In genomic region chr19:39474139-39474620, GRCh38 we compare ENCODE assay signal across 8 cellular contexts. TPM values are rescaled to one million over a fixed set of nuclear protein-coding genes. Genes with fewer than 3 reads are reported as not detected.
A peak's percentile ranks its signal among the peaks of the same experiment; 100 is the strongest.
DNase-seq lines count a peak whose midpoint lies in the region; ATAC-seq and TF ChIP-seq lines count a peak whose summit lies in the region.

No MANE protein-coding gene starts in this region.

- TF ChIP-seq CTCF in fibroblast of pulmonary artery (IDR thresholded peaks at IDR 0.05; ENCODE audit: low read length, missing control alignments) = peak; percentile 87
- TF ChIP-seq CTCF in osteoblast (IDR thresholded peaks at IDR 0.05; ENCODE audit: extremely low read depth, low read depth, low read length) = peak; percentile 78
- peak; percentile 51 to 81 (median 69) for TF ChIP-seq CTCF in upper lobe of left lung (IDR thresholded peaks at IDR 0.05)

- ATAC-seq in upper lobe of left lung (ENCODE audit: low FRiP score in 2 of 2) = peak; percentile 47 to 74
- ATAC-seq in GM18502 (IDR thresholded peaks at IDR 0.05; ENCODE audit: poor library complexity, unreplicated experiment) = no peak

- 35 to 60% methylated on average over 4 to 9 of the region's 9 CpGs for WGBS in upper lobe of left lung, 2 donors

- H3K36me3 ChIP-seq in osteoblast (ENCODE audit: insufficient read depth, low read length) (peaks cover 67% of the 10 kb centered on the region), upper lobe of left lung (peaks cover 50 to 76% (median 70%) of the 10 kb centered on the region in 4 donors)

- no peak overlapping the region for H2AFZ ChIP-seq in osteoblast (ENCODE audit: low read length)

- no peak overlapping the region for H3K4me3 ChIP-seq in fibroblast of pulmonary artery (replicated peaks; ENCODE audit: low read depth, low read length)
- H3K4me3 ChIP-seq in osteoblast (ENCODE audit: insufficient read depth, low read length) = no peak overlapping the region
- H3K4me3 ChIP-seq in upper lobe of left lung = no peak overlapping the region

- H3K9me3 ChIP-seq in osteoblast (ENCODE audit: low read depth, low read length) (no peaks in the 10 kb centered on the region), upper lobe of left lung (no peaks in the 10 kb centered on the region)

- H3K27ac ChIP-seq in osteoblast (ENCODE audit: low read depth, low read length) (no peak overlapping the region), upper lobe of left lung (no peak overlapping the region)

- DNase-seq in NOMO-1 treated with DMSO at 0.1 percent for 48 hours (lab: John Stamatoyannopoulos, UW; ENCODE audit: unreplicated experiment) = peak; percentile 0
- no peak for DNase-seq in NOMO-1 (lab: John Stamatoyannopoulos, UW; ENCODE audit: unreplicated experiment in 2 of 2)
- peak; percentile 66 for DNase-seq in OCI-M1 (lab: John Stamatoyannopoulos, UW)
- DNase-seq in activated T-helper 1 cell treated with Interleukin-2 at 50 U/mL for 16 hours (ENCODE audit: low read depth) = peak; percentile 53
- peak; percentile 46 for DNase-seq in fibroblast of pulmonary artery (ENCODE audit: low read depth)
- DNase-seq in osteoblast (ENCODE audit: insufficient read length, low spot score, missing footprints) = peak; percentile 91
- peak; percentile 42 to 89 for DNase-seq in upper lobe of left lung

- no peak overlapping the region for H3K4me2 ChIP-seq in osteoblast (ENCODE audit: insufficient read depth, low read length)

- TF ChIP-seq POLR2A in upper lobe of left lung (IDR thresholded peaks at IDR 0.05) = no peak

- H3K4me1 ChIP-seq in osteoblast (ENCODE audit: insufficient read depth, low read length) (no peaks in the 10 kb centered on the region), upper lobe of left lung (peaks cover 0 to 2% (median 0%) of the 10 kb centered on the region in 4 donors)

- H3K27me3 ChIP-seq in osteoblast (ENCODE audit: insufficient read depth, low read length) = no peaks in the 10 kb centered on the region
- no peaks in the 10 kb centered on the region for H3K27me3 ChIP-seq in upper lobe of left lung

- H3K79me2 ChIP-seq in osteoblast (ENCODE audit: insufficient read depth, low read length) = no peaks in the 10 kb centered on the region

- no peak for TF ChIP-seq EP300 in upper lobe of left lung (IDR thresholded peaks at IDR 0.05)

- peaks cover 9% of the 10 kb centered on the region for H4K20me1 ChIP-seq in osteoblast (ENCODE audit: insufficient read depth, low read length)

RNA-seq across cellular contexts. Expression of gene TIMM50, which starts 6.5 kb away (rescaled TPM):
- total RNA-seq in osteoblast (29.8 and 36.9 TPM in 2 replicates), upper lobe of left lung (10 to 100 TPM; 47.8 to 80.9 (median 54.4) TPM)

RNA-seq across cellular contexts. Expression of gene DLL3, which starts 24.6 kb away (rescaled TPM):
- total RNA-seq in osteoblast (under 0.01 TPM in 1 of 2 replicates, not detected in the other), upper lobe of left lung (not detected)

RNA-seq across cellular contexts. Expression of gene SUPT5H, which starts 28.8 kb away (rescaled TPM):
- total RNA-seq in osteoblast (71.9 and 91.2 TPM in 2 replicates), upper lobe of left lung (100 to 1,000 TPM in 4 of 6 donors, 10 to 100 TPM in 2; 94.9 to 183 (median 111) TPM)

RNA-seq across cellular contexts. Expression of gene RPS16, which starts 38.4 kb away (rescaled TPM):
- total RNA-seq in osteoblast (44.9 and 56.0 TPM in 2 replicates), upper lobe of left lung (1,000 to 10,000 TPM in 4 of 6 donors, 100 to 1,000 TPM in 2; 634 to 2,303 (median 1,625) TPM)

RNA-seq across cellular contexts. Expression of gene SELENOV, which starts 40.8 kb away (rescaled TPM):
- total RNA-seq in osteoblast (not detected in 2 replicates), upper lobe of left lung (not detected)

Comparison
In these comparisons a context has a peak if more than half of its experiments do, and no peak if none do; other contexts are left out.
1. DNase-seq: peak in NOMO-1 treated with DMSO at 0.1 percent for 48 hours (single experiment), OCI-M1 (single experiment), activated T-helper 1 cell treated with Interleukin-2 at 50 U/mL for 16 hours (single experiment), fibroblast of pulmonary artery (single experiment), osteoblast (single experiment) and upper lobe of left lung (2 of 2); none in NOMO-1 (0 of 2).
2. Peak in every context shown above with its lines, with median percentiles within 50 percentile points of each other: CTCF ChIP-seq.